In the genomic region with DNA sequence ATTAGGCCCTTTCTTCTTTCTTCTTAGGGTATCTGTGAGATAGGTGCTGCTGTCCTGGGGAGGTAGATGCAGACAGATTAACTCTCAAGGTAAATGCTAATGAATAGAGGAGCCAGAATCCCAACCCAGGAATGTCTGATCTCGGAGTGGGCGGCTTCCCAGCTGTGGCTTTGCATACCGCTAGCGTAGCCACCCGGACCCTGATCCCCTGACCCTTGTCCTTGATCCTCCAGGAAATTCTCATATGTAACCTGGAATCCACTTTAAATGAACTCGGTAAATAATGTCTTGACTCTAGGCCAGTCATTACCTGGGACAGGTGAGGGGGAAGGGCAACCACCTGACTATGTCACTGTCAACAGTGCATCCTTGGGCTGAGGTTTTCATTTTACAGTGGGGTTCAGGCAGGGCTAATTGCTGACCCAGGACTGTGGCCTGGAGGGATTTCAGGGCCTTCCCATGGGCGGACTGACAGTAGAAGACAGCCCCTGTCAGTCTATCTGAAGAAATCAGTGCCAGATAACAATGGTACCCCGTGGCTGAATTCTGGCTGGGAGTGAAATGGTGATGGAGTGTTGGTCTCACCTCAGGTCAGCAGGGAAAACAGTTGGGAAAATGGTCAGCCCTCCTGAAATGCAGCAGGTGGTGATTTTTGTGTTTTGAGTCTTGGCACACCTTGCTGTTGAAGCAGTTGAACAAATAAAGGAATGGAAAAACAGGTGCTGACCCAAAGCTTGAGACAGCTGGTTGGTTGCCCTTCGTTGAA, we compare ENCODE assay signal across 1 cellular context.
TF ChIP-seq lines count a peak whose summit lies in the region.

No MANE protein-coding gene starts in this region.

TF ChIP-seq in WTC11, 78 proteins besides CTCF, POLR2A, EP300 and RAD21 (continued from another document):
- TF ChIP-seq, protein P1, sequence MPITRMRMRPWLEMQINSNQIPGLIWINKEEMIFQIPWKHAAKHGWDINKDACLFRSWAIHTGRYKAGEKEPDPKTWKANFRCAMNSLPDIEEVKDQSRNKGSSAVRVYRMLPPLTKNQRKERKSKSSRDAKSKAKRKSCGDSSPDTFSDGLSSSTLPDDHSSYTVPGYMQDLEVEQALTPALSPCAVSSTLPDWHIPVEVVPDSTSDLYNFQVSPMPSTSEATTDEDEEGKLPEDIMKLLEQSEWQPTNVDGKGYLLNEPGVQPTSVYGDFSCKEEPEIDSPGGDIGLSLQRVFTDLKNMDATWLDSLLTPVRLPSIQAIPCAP (CRISPR knock-in tag; IDR thresholded peaks at IDR 0.05), result no peak
